In genomic region chr15:90114451-90114901, GRCh38 we compare ENCODE assay signal across 1 cellular context.
A peak's percentile ranks its signal among the peaks of the same experiment; 100 is the strongest.
TF ChIP-seq lines count a peak whose summit lies in the region.

No MANE protein-coding gene starts in this region.

TF ChIP-seq in K562, 482 proteins besides CTCF, POLR2A, EP300 and RAD21 (continued from another document and continues in another):
- no peak for TF ChIP-seq IRF1 (CRISPR knock-in tag; IDR thresholded peaks at IDR 0.05; ENCODE audit: borderline replicate concordance)
- no peak for TF ChIP-seq ZNF217 (CRISPR knock-in tag; IDR thresholded peaks at IDR 0.05)
- no peak for TF ChIP-seq NFYB (IDR thresholded peaks at IDR 0.05; ENCODE audit: extremely low read depth, insufficient read length)
- no peak for TF ChIP-seq ZFPM2 (CRISPR knock-in tag; IDR thresholded peaks at IDR 0.05)
- TF ChIP-seq ZNF354B (CRISPR knock-in tag; IDR thresholded peaks at IDR 0.05): no peak
- TF ChIP-seq SRSF7 (optimal IDR thresholded peaks at IDR 0.05; ENCODE audit: low read depth, low read length): no peak
- TF ChIP-seq PBX2 (CRISPR knock-in tag; IDR thresholded peaks at IDR 0.05; ENCODE audit: low read depth): no peak
- TF ChIP-seq PBX2 (tag; conservative IDR thresholded peaks at IDR 0.05; ENCODE audit: low read depth): no peak
- TF ChIP-seq PATZ1 (CRISPR knock-in tag; IDR thresholded peaks at IDR 0.05; ENCODE audit: borderline replicate concordance): no peak
- TF ChIP-seq E4F1 (CRISPR knock-in tag; IDR thresholded peaks at IDR 0.05; ENCODE audit: borderline replicate concordance): no peak
- peak; percentile 71; the same call in 1 of the 2 replicates for TF ChIP-seq CBX1 (IDR thresholded peaks at IDR 0.05; ENCODE audit: low read depth)
- 0 out of 2 replicates have a peak, but pooled peaks have one; percentile 4 for TF ChIP-seq PKNOX1 (IDR thresholded peaks at IDR 0.05)
- peak in 1 of 2 experiments; percentile 95; a peak in 2 of 3 replicates for TF ChIP-seq CBX3 (IDR thresholded peaks at IDR 0.05; ENCODE audit: borderline replicate concordance in 1 of 2, low read length in 2 of 2)
- no peak for TF ChIP-seq ZNF146 (CRISPR knock-in tag; IDR thresholded peaks at IDR 0.05; ENCODE audit: unreplicated experiment)
- no peak for TF ChIP-seq HBP1 (CRISPR knock-in tag; IDR thresholded peaks at IDR 0.05)
- no peak for TF ChIP-seq ZNF282 (CRISPR knock-in tag; IDR thresholded peaks at IDR 0.05)
- TF ChIP-seq PRDM10 (IDR thresholded peaks at IDR 0.05; ENCODE audit: partially characterized antibody): no peak
- no peak for TF ChIP-seq PHF20 (IDR thresholded peaks at IDR 0.05; ENCODE audit: partially characterized antibody)
- TF ChIP-seq CHAMP1 (IDR thresholded peaks at IDR 0.05): peak; percentile 60
- TF ChIP-seq TAF9B (IDR thresholded peaks at IDR 0.05; ENCODE audit: partially characterized antibody): peak; percentile 33
- TF ChIP-seq ATF3 (IDR thresholded peaks at IDR 0.05): peak; percentile 31; the same call in 1 of the 2 replicates
- TF ChIP-seq ATF3 (CRISPR knock-in tag; conservative IDR thresholded peaks at IDR 0.05): no peak
- no peak for TF ChIP-seq FUS (optimal IDR thresholded peaks at IDR 0.05; ENCODE audit: low read depth, low read length)
- TF ChIP-seq CHCHD3 (CRISPR knock-in tag; IDR thresholded peaks at IDR 0.05): no peak
- no peak for TF ChIP-seq CREB3L1 (IDR thresholded peaks at IDR 0.05; ENCODE audit: borderline replicate concordance, low read depth)
- TF ChIP-seq RUNX1 (IDR thresholded peaks at IDR 0.05; ENCODE audit: low read depth): no peak
- no peak for TF ChIP-seq E2F4 (CRISPR knock-in tag; IDR thresholded peaks at IDR 0.05; ENCODE audit: low read depth)
- no peak for TF ChIP-seq POLR3G (IDR thresholded peaks at IDR 0.05; ENCODE audit: extremely low read depth, insufficient read length, insufficient replicate concordance)
- no peak for TF ChIP-seq MXD1 (CRISPR knock-in tag; IDR thresholded peaks at IDR 0.05; ENCODE audit: borderline replicate concordance, poor library complexity, severe bottlenecking)
- no peak for TF ChIP-seq CREM (IDR thresholded peaks at IDR 0.05; ENCODE audit: low read depth)
- TF ChIP-seq ZNF140 (CRISPR knock-in tag; IDR thresholded peaks at IDR 0.05): no peak
- TF ChIP-seq MAZ (CRISPR knock-in tag; conservative IDR thresholded peaks at IDR 0.05 in 1 of 2, IDR thresholded peaks at IDR 0.05 in 1 of 2): no peak
- TF ChIP-seq FOXJ2 (tag; IDR thresholded peaks at IDR 0.05): no peak
- no peak for TF ChIP-seq RNF2 (IDR thresholded peaks at IDR 0.05)
- no peak for TF ChIP-seq SETDB1 (IDR thresholded peaks at IDR 0.05; ENCODE audit: low read length)
- no peak for TF ChIP-seq HDGF (IDR thresholded peaks at IDR 0.05)
